ENCODE assay signal across 12 cellular contexts in the genomic region with DNA sequence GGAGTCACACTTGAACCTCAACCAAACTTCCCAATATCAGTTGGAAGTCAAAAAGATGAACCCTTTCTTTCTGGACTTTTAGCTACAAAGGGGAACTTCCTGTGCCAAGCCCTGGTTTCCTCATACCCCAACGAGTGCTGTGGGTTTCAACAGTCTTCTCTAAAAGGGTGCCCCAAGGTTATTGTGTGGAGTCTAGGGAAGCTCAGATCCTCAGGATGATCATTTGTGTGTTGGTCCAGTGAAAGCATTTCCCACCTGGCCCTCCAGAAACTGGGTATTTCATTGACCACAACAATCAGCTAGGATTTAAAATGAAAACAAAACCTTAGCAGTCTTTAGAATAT. TPM values are rescaled to one million over a fixed set of nuclear protein-coding genes. Genes with fewer than 3 reads are reported as not detected.
DNase-seq lines count a peak whose midpoint lies in the region; ATAC-seq and TF ChIP-seq lines count a peak whose summit lies in the region.
"Had no signal": no experiment of that assay in that cellular context is flagged by ENCODE, and none has a peak within 500 bp of the region (broad histone marks: within the 10 kb centered on the region; RNA-seq: fewer than 3 reads in every experiment).

No MANE protein-coding gene starts in this region.

- no peak overlapping the region for H3K4me3 ChIP-seq in upper lobe of right lung
- H3K4me3 ChIP-seq: right lobe of liver had no signal

- ATAC-seq in T-helper 17 cell: no peak
- no peak for ATAC-seq in memory B cell (ENCODE audit: low read depth)
- peak; percentile 68 for ATAC-seq in upper lobe of right lung

- DNase-seq in activated naive CD4-positive, alpha-beta T cell treated with anti-CD3 and anti-CD28 coated beads, Interleukin-2, amount 10 ng/mL, durations not matched to agents 7 days and 5 days: no peak
- DNase-seq in activated naive CD4-positive, alpha-beta T cell (lab: John Stamatoyannopoulos, UW): no peak
- DNase-seq in T-helper 17 cell (no peak), memory B cell (ENCODE audit: low spot score in 2 of 2) (no peak), upper lobe of right lung (no peak), OCI-M2 (lab: John Stamatoyannopoulos, UW; ENCODE audit: unreplicated experiment) (no peak), NCI-H446 (lab: John Stamatoyannopoulos, UW) (no peak)
- no peak for DNase-seq in activated CD8-positive, alpha-beta memory T cell treated with anti-CD3 and anti-CD28 coated beads for 24 hours
- DNase-seq: NCI-H2171; right lobe of liver; stimulated activated CD8-positive, alpha-beta memory T cell treated with anti-CD3 and anti-CD28 coated beads, Interleukin-4, amount 100 ng/mL, for 48 hours had no signal

- CTCF ChIA-PET in activated naive CD4-positive, alpha-beta T cell treated with anti-CD3 and anti-CD28 coated beads, Interleukin-2, amount 10 ng/mL, durations not matched to agents 7 days and 5 days (lab: Charles Lee): interaction anchor here (0.9 to 2.4 kb wide), 5 partner anchors 8 to 56 kb away, joined by 3 to 19 read pairs (median 3); no protein-coding TSS in a partner anchor

- no peaks in the 10 kb centered on the region for H3K27me3 ChIP-seq in upper lobe of right lung
- H3K27me3 ChIP-seq: right lobe of liver had no signal

- peaks cover 56% of the 10 kb centered on the region for H3K36me3 Mint-ChIP-seq in activated naive CD4-positive, alpha-beta T cell treated with anti-CD3 and anti-CD28 coated beads, Interleukin-2, amount 10 ng/mL, durations not matched to agents 7 days and 5 days
- H3K36me3 Mint-ChIP-seq in T-helper 17 cell (ENCODE audit: low read depth) (no peaks in the 10 kb centered on the region), memory B cell (peaks cover 15% of the 10 kb centered on the region)

- H3K4me1 Mint-ChIP-seq in activated naive CD4-positive, alpha-beta T cell treated with anti-CD3 and anti-CD28 coated beads, Interleukin-2, amount 10 ng/mL, durations not matched to agents 7 days and 5 days: peaks cover 47% of the 10 kb centered on the region
- peaks cover 32% of the 10 kb centered on the region for H3K4me1 Mint-ChIP-seq in T-helper 17 cell
- H3K4me1 Mint-ChIP-seq in memory B cell: peaks cover 13% of the 10 kb centered on the region

- H3K36me3 ChIP-seq in upper lobe of right lung: peaks cover 48% of the 10 kb centered on the region

- no peak overlapping the region for H3K27ac ChIP-seq in upper lobe of right lung
- H3K27ac ChIP-seq: epithelial cell of prostate, right lobe of liver had no signal

- no peak for TF ChIP-seq CTCF in upper lobe of right lung (IDR thresholded peaks at IDR 0.05)

- intact Hi-C loops in upper lobe of right lung (cut with DNase I): no loop called here

- H3K9me3 Mint-ChIP-seq in activated naive CD4-positive, alpha-beta T cell treated with anti-CD3 and anti-CD28 coated beads, Interleukin-2, amount 10 ng/mL, durations not matched to agents 7 days and 5 days: no peaks in the 10 kb centered on the region
- no peaks in the 10 kb centered on the region for H3K9me3 Mint-ChIP-seq in memory B cell

- peaks cover 33% of the 10 kb centered on the region for H3K4me1 ChIP-seq in upper lobe of right lung

- H3K9me3 ChIP-seq in T-helper 17 cell (ENCODE audit: control insufficient read depth, low read length, poor library complexity, severe bottlenecking): no peaks in the 10 kb centered on the region
- no peaks in the 10 kb centered on the region for H3K9me3 ChIP-seq in upper lobe of right lung
- H3K9me3 ChIP-seq: right lobe of liver had no signal

- no peak overlapping the region for H3K4me3 Mint-ChIP-seq in activated naive CD4-positive, alpha-beta T cell treated with anti-CD3 and anti-CD28 coated beads, Interleukin-2, amount 10 ng/mL, durations not matched to agents 7 days and 5 days
- no peak overlapping the region for H3K4me3 Mint-ChIP-seq in T-helper 17 cell
- H3K4me3 Mint-ChIP-seq in memory B cell: no peak overlapping the region

- H3K27me3 Mint-ChIP-seq in activated naive CD4-positive, alpha-beta T cell treated with anti-CD3 and anti-CD28 coated beads, Interleukin-2, amount 10 ng/mL, durations not matched to agents 7 days and 5 days: no peaks in the 10 kb centered on the region
- H3K27me3 Mint-ChIP-seq in T-helper 17 cell: no peaks in the 10 kb centered on the region
- no peaks in the 10 kb centered on the region for H3K27me3 Mint-ChIP-seq in memory B cell

- H3K27ac Mint-ChIP-seq in activated naive CD4-positive, alpha-beta T cell treated with anti-CD3 and anti-CD28 coated beads, Interleukin-2, amount 10 ng/mL, durations not matched to agents 7 days and 5 days: peak overlapping the region; percentile 93
- peak overlapping the region; percentile 100 for H3K27ac Mint-ChIP-seq in T-helper 17 cell
- H3K27ac Mint-ChIP-seq in memory B cell: peak overlapping the region; percentile 88

RNA-seq across cellular contexts. Expression of a gene that starts 29.4 kb away (rescaled TPM):
- total RNA-seq in T-helper 17 cell (10 to 100 TPM; 42.8 to 53.5 TPM), upper lobe of right lung (55.8 TPM)

RNA-seq across cellular contexts. Expression of a gene that starts 57.2 kb away (rescaled TPM):
- 10 to 100 TPM; 12.5 to 15.8 TPM for total RNA-seq in T-helper 17 cell
- total RNA-seq in upper lobe of right lung: 39.3 TPM
